9 cellular contexts compared by ENCODE assay signal in the genomic region with DNA sequence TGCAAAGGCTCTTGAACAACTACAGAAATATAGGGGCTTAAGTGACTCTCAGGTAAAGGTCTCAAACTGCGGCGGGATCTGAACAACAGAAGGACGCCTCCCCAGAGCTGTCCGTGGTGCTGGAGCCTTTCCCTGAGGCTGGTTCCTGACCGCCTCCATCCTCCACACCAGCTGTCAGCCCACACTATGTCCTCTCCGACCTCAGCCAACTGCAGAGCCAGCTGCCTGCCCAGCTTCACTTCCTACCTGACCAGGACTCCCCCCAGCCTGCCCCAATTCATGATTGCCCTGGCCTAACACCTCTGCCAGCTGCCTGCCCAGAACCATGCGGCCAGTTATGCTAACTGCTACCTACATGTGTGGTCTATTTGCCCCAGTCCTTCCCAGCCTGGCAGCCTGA.
DNase-seq lines count a peak whose midpoint lies in the region; ATAC-seq and TF ChIP-seq lines count a peak whose summit lies in the region.
"Had no signal": no experiment of that assay in that cellular context is flagged by ENCODE, and none has a peak within 500 bp of the region (broad histone marks: within the 10 kb centered on the region; RNA-seq: fewer than 3 reads in every experiment).

No MANE protein-coding gene starts in this region.

- POLR2A ChIA-PET in WTC11 (lab: Charles Lee) = interaction anchor here (0.7 kb wide), 1 partner anchor 66 kb away, joined by 3 read pairs; no protein-coding TSS in a partner anchor

- intact Hi-C loops in activated T-helper 2 cell treated with anti-CD3 and anti-CD28 coated beads, Interferon-gamma antibody, Interleukin-2, Interleukin-4, amounts not matched to agents 10 μg/mL and 5 μg/mL and 100 μg/mL, durations not matched to agents 14 hours and 24 hours and 36 hours (cut with micrococcal nuclease) = no loop called here

- H3K4me1 Mint-ChIP-seq in WTC11 = peaks cover 14% of the 10 kb centered on the region
- H3K4me1 Mint-ChIP-seq in activated T-helper 2 cell treated with anti-CD3 and anti-CD28 coated beads, Interferon-gamma antibody, Interleukin-2, Interleukin-4, amounts not matched to agents 10 μg/mL and 5 μg/mL and 100 μg/mL, durations not matched to agents 14 hours and 24 hours and 36 hours (ENCODE audit: low read depth) = no peaks in the 10 kb centered on the region

- peak; percentile 84 for ATAC-seq in WTC11
- ATAC-seq in GM21529 (IDR thresholded peaks at IDR 0.05; ENCODE audit: unreplicated experiment) = no peak
- no peak for ATAC-seq in HG03280 (IDR thresholded peaks at IDR 0.05; ENCODE audit: unreplicated experiment)

- H3K4me3 Mint-ChIP-seq in WTC11 = no peak overlapping the region
- no peak overlapping the region for H3K4me3 Mint-ChIP-seq in activated T-helper 2 cell treated with anti-CD3 and anti-CD28 coated beads, Interferon-gamma antibody, Interleukin-2, Interleukin-4, amounts not matched to agents 10 μg/mL and 5 μg/mL and 100 μg/mL, durations not matched to agents 14 hours and 24 hours and 36 hours (ENCODE audit: low read depth)
- H3K4me3 Mint-ChIP-seq: T-helper 2 cell treated with Interferon-gamma antibody and Interleukin-4, amounts not matched to agents 5 μg/mL and 100 μg/mL, for 36 hours had no signal

- H3K27me3 Mint-ChIP-seq in WTC11 (ENCODE audit: low read depth) = peaks cover 3% of the 10 kb centered on the region; the same call in 1 of the 2 replicates
- no peaks in the 10 kb centered on the region for H3K27me3 Mint-ChIP-seq in activated T-helper 2 cell treated with anti-CD3 and anti-CD28 coated beads, Interferon-gamma antibody, Interleukin-2, Interleukin-4, amounts not matched to agents 10 μg/mL and 5 μg/mL and 100 μg/mL, durations not matched to agents 14 hours and 24 hours and 36 hours (ENCODE audit: low read depth)

- peaks cover 16% of the 10 kb centered on the region for H3K9me3 Mint-ChIP-seq in WTC11
- H3K9me3 Mint-ChIP-seq in activated T-helper 2 cell treated with anti-CD3 and anti-CD28 coated beads, Interferon-gamma antibody, Interleukin-2, Interleukin-4, amounts not matched to agents 10 μg/mL and 5 μg/mL and 100 μg/mL, durations not matched to agents 14 hours and 24 hours and 36 hours = no peaks in the 10 kb centered on the region
- H3K9me3 Mint-ChIP-seq: T-helper 2 cell treated with Interferon-gamma antibody and Interleukin-4, amounts not matched to agents 5 μg/mL and 100 μg/mL, for 36 hours had no signal

- no peak overlapping the region for H3K27ac Mint-ChIP-seq in WTC11
- H3K27ac Mint-ChIP-seq in activated T-helper 2 cell treated with anti-CD3 and anti-CD28 coated beads, Interferon-gamma antibody, Interleukin-2, Interleukin-4, amounts not matched to agents 10 μg/mL and 5 μg/mL and 100 μg/mL, durations not matched to agents 14 hours and 24 hours and 36 hours = no peak overlapping the region
- H3K27ac Mint-ChIP-seq: T-helper 2 cell treated with Interferon-gamma antibody and Interleukin-4, amounts not matched to agents 5 μg/mL and 100 μg/mL, for 36 hours had no signal

- CTCF ChIA-PET in WTC11 (lab: Charles Lee) = interaction anchor here (0.6 to 3.1 kb wide), 6 partner anchors 10 to 546 kb away, joined by 3 to 16 read pairs (median 4); no protein-coding TSS in a partner anchor

- H3K36me3 Mint-ChIP-seq in WTC11 = peaks cover 7% of the 10 kb centered on the region
- H3K36me3 Mint-ChIP-seq in activated T-helper 2 cell treated with anti-CD3 and anti-CD28 coated beads, Interferon-gamma antibody, Interleukin-2, Interleukin-4, amounts not matched to agents 10 μg/mL and 5 μg/mL and 100 μg/mL, durations not matched to agents 14 hours and 24 hours and 36 hours (ENCODE audit: low read depth) = no peaks in the 10 kb centered on the region

- TF ChIP-seq CTCF in HFF-Myc (IDR thresholded peaks at IDR 0.05; ENCODE audit: low read depth, low read length, missing control alignments) = no peak
- no peak for TF ChIP-seq CTCF in WTC11 (IDR thresholded peaks at IDR 0.05)

- DNase-seq in AG20443 (ENCODE audit: low spot score) = peak; percentile 61
- peak; percentile 19 for DNase-seq in HFF-Myc (ENCODE audit: extremely low read depth, low read depth)
- DNase-seq in WTC11 (ENCODE audit: low spot score) = peak; percentile 81
- DNase-seq in iPS-NIHi7 (ENCODE audit: extremely low spot score) = peak; percentile 90
- DNase-seq in activated T-helper 2 cell treated with anti-CD3 and anti-CD28 coated beads, Interferon-gamma antibody, Interleukin-2, Interleukin-4, amounts not matched to agents 10 μg/mL and 5 μg/mL and 100 μg/mL, durations not matched to agents 14 hours and 24 hours and 36 hours (ENCODE audit: low spot score) = no peak
- no peak for DNase-seq in middle frontal gyrus (ENCODE audit: extremely low spot score, low spot score)

- no peak overlapping the region for H3K4me3 ChIP-seq in HFF-Myc (replicated peaks; ENCODE audit: low read depth, low read length)

TF ChIP-seq in WTC11, 78 proteins besides CTCF, POLR2A, EP300 and RAD21 (continues in another document):
- TF ChIP-seq E2F4 (CRISPR knock-in tag; IDR thresholded peaks at IDR 0.05; ENCODE audit: borderline replicate concordance, low read depth) (peak; percentile 62; the same call in 1 of the 2 replicates), ZNF263 (CRISPR knock-in tag; IDR thresholded peaks at IDR 0.05; ENCODE audit: low read depth) (no peak), PRRX2 (CRISPR knock-in tag; IDR thresholded peaks at IDR 0.05) (no peak), USF1 (CRISPR knock-in tag; IDR thresholded peaks at IDR 0.05) (no peak), ZNF423 (CRISPR knock-in tag; IDR thresholded peaks at IDR 0.05) (no peak), GABPB1 (CRISPR knock-in tag; IDR thresholded peaks at IDR 0.05) (no peak), ESRRA (CRISPR knock-in tag; IDR thresholded peaks at IDR 0.05; ENCODE audit: borderline replicate concordance) (peak; percentile 50; the same call in 1 of the 2 replicates), NFATC4 (CRISPR knock-in tag; IDR thresholded peaks at IDR 0.05) (no peak), TEAD1 (CRISPR knock-in tag; IDR thresholded peaks at IDR 0.05) (no peak), ATF1 (CRISPR knock-in tag; IDR thresholded peaks at IDR 0.05) (no peak), ETV6 (CRISPR knock-in tag; IDR thresholded peaks at IDR 0.05) (no peak), NR1H2 (CRISPR knock-in tag; IDR thresholded peaks at IDR 0.05) (no peak)
- TF ChIP-seq, protein P1, sequence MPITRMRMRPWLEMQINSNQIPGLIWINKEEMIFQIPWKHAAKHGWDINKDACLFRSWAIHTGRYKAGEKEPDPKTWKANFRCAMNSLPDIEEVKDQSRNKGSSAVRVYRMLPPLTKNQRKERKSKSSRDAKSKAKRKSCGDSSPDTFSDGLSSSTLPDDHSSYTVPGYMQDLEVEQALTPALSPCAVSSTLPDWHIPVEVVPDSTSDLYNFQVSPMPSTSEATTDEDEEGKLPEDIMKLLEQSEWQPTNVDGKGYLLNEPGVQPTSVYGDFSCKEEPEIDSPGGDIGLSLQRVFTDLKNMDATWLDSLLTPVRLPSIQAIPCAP (CRISPR knock-in tag; IDR thresholded peaks at IDR 0.05) = 0 out of 2 replicates have a peak, but pooled peaks have one; percentile 37
- TF ChIP-seq, protein P2, sequence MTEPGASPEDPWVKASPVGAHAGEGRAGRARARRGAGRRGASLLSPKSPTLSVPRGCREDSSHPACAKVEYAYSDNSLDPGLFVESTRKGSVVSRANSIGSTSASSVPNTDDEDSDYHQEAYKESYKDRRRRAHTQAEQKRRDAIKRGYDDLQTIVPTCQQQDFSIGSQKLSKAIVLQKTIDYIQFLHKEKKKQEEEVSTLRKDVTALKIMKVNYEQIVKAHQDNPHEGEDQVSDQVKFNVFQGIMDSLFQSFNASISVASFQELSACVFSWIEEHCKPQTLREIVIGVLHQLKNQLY (CRISPR knock-in tag; IDR thresholded peaks at IDR 0.05) = no peak

Comparison
In these comparisons a context has a peak if more than half of its experiments do, and no peak if none do; other contexts are left out.
1. DNase-seq: peak in AG20443 (single experiment), HFF-Myc (single experiment), WTC11 (single experiment) and iPS-NIHi7 (single experiment); none in activated T-helper 2 cell treated with anti-CD3 and anti-CD28 coated beads, Interferon-gamma antibody, Interleukin-2, Interleukin-4, amounts not matched to agents 10 μg/mL and 5 μg/mL and 100 μg/mL, durations not matched to agents 14 hours and 24 hours and 36 hours (single experiment) and middle frontal gyrus (single experiment).